Comparison of ENCODE assay signal across 10 cellular contexts in genomic region chr11:66880484-66881211, GRCh38. TPM values are rescaled to one million over a fixed set of nuclear protein-coding genes. Genes with fewer than 3 reads are reported as not detected.
A peak's percentile ranks its signal among the peaks of the same experiment; 100 is the strongest.
DNase-seq lines count a peak whose midpoint lies in the region; ATAC-seq and TF ChIP-seq lines count a peak whose summit lies in the region.
"Had no signal": no experiment of that assay in that cellular context is flagged by ENCODE, and none has a peak within 500 bp of the region (broad histone marks: within the 10 kb centered on the region; RNA-seq: fewer than 3 reads in every experiment).

No MANE protein-coding gene starts in this region.

- H3K4me1 ChIP-seq in naive thymus-derived CD4-positive, alpha-beta T cell (ENCODE audit: control insufficient read depth in 2 of 2, insufficient read depth in 2 of 2, low read length in 2 of 2) = peaks cover 0 to 15% of the 10 kb centered on the region in 2 donors

- no peaks in the 10 kb centered on the region for H3K27me3 Mint-ChIP-seq in activated CD8-positive, alpha-beta T cell treated with anti-CD3 and anti-CD28 coated beads for 36 hours
- H3K27me3 Mint-ChIP-seq in naive thymus-derived CD4-positive, alpha-beta T cell = no peaks in the 10 kb centered on the region
- H3K27me3 Mint-ChIP-seq: stimulated activated naive CD8-positive, alpha-beta T cell treated with anti-CD3 and anti-CD28 coated beads, Interleukin-15, Interleukin-2, amounts not matched to agents 100 ng/mL and 50 ng/mL, for 24 hours had no signal

- H3K36me3 Mint-ChIP-seq in activated CD8-positive, alpha-beta T cell treated with anti-CD3 and anti-CD28 coated beads for 36 hours (ENCODE audit: low read depth) = no peaks in the 10 kb centered on the region
- no peaks in the 10 kb centered on the region for H3K36me3 Mint-ChIP-seq in naive thymus-derived CD4-positive, alpha-beta T cell

- H3K9me3 ChIP-seq in naive thymus-derived CD4-positive, alpha-beta T cell (ENCODE audit: control insufficient read depth in 2 of 3, low read length in 3 of 3) = no peaks in the 10 kb centered on the region

- no peak overlapping the region for H3K27ac Mint-ChIP-seq in activated CD8-positive, alpha-beta T cell treated with anti-CD3 and anti-CD28 coated beads for 36 hours
- peak overlapping the region in 4 of 9 donors; percentile 9 to 56 (median 44) for H3K27ac Mint-ChIP-seq in naive thymus-derived CD4-positive, alpha-beta T cell
- H3K27ac Mint-ChIP-seq: stimulated activated naive CD8-positive, alpha-beta T cell treated with anti-CD3 and anti-CD28 coated beads, Interleukin-15, Interleukin-2, amounts not matched to agents 100 ng/mL and 50 ng/mL, for 24 hours had no signal

- H3K4me1 Mint-ChIP-seq in activated CD8-positive, alpha-beta T cell treated with anti-CD3 and anti-CD28 coated beads for 36 hours (ENCODE audit: low read depth) = peaks cover 11% of the 10 kb centered on the region
- peaks cover 8 to 29% (median 20%) of the 10 kb centered on the region in 7 donors for H3K4me1 Mint-ChIP-seq in naive thymus-derived CD4-positive, alpha-beta T cell

- H3K36me3 ChIP-seq in naive thymus-derived CD4-positive, alpha-beta T cell (ENCODE audit: control insufficient read depth in 2 of 3, insufficient read depth in 3 of 3, low read length in 3 of 3) = no peaks in the 10 kb centered on the region

- H3K4me3 ChIP-seq in naive thymus-derived CD4-positive, alpha-beta T cell (ENCODE audit: low read length) = no peak overlapping the region

- no peaks in the 10 kb centered on the region for H3K9me3 Mint-ChIP-seq in activated CD8-positive, alpha-beta T cell treated with anti-CD3 and anti-CD28 coated beads for 36 hours
- H3K9me3 Mint-ChIP-seq in naive thymus-derived CD4-positive, alpha-beta T cell = no peaks in the 10 kb centered on the region
- H3K9me3 Mint-ChIP-seq: stimulated activated naive CD8-positive, alpha-beta T cell treated with anti-CD3 and anti-CD28 coated beads, Interleukin-15, Interleukin-2, amounts not matched to agents 100 ng/mL and 50 ng/mL, for 24 hours had no signal

- H3K27me3 ChIP-seq in naive thymus-derived CD4-positive, alpha-beta T cell (ENCODE audit: control insufficient read depth in 2 of 2, insufficient read depth in 2 of 2, low read length in 2 of 2) = no peaks in the 10 kb centered on the region

- no peak for TF ChIP-seq CTCF in activated CD8-positive, alpha-beta T cell treated with anti-CD3 and anti-CD28 coated beads for 36 hours (IDR thresholded peaks at IDR 0.05)

- POLR2A ChIA-PET in activated CD8-positive, alpha-beta T cell treated with anti-CD3 and anti-CD28 coated beads for 36 hours (lab: Charles Lee) = interaction anchor here (0.9 kb wide), 1 partner anchor 10 kb away, joined by 4 read pairs; no protein-coding TSS in a partner anchor
- POLR2A ChIA-PET in naive thymus-derived CD4-positive, alpha-beta T cell (lab: Charles Lee) = interaction anchor here (1.0 to 3.2 kb wide), 2 partner anchors 38 to 140 kb away, joined by 3 to 8 read pairs; partner anchors contain the start of gene RCE1

- ATAC-seq in activated CD8-positive, alpha-beta T cell treated with anti-CD3 and anti-CD28 coated beads for 36 hours = peak; percentile 51
- peak; percentile 36 for ATAC-seq in naive thymus-derived CD4-positive, alpha-beta T cell
- ATAC-seq in GM21367 (IDR thresholded peaks at IDR 0.05; ENCODE audit: unreplicated experiment) = no peak
- ATAC-seq in GM21529 (IDR thresholded peaks at IDR 0.05; ENCODE audit: unreplicated experiment) = no peak
- ATAC-seq in HG03045 (IDR thresholded peaks at IDR 0.05; ENCODE audit: unreplicated experiment) = no peak

- no peak overlapping the region for H3K4me3 Mint-ChIP-seq in activated CD8-positive, alpha-beta T cell treated with anti-CD3 and anti-CD28 coated beads for 36 hours
- peak overlapping the region in 5 of 10 donors; percentile 11 to 48 (median 35) for H3K4me3 Mint-ChIP-seq in naive thymus-derived CD4-positive, alpha-beta T cell
- H3K4me3 Mint-ChIP-seq: stimulated activated naive CD8-positive, alpha-beta T cell treated with anti-CD3 and anti-CD28 coated beads, Interleukin-15, Interleukin-2, amounts not matched to agents 100 ng/mL and 50 ng/mL, for 24 hours had no signal

- DNase-seq in G401 (ENCODE audit: low spot score) (peak; percentile 85), NCI-H146 (lab: John Stamatoyannopoulos, UW) (peak; percentile 73)
- DNase-seq in activated CD8-positive, alpha-beta T cell treated with anti-CD3 and anti-CD28 coated beads for 36 hours = no peak
- DNase-seq in naive thymus-derived CD4-positive, alpha-beta T cell = peak in 5 of 9 donors; percentile 19 to 30 (median 25)
- no peak for DNase-seq in activated CD4-positive, alpha-beta T cell treated with anti-CD3 and anti-CD28 coated beads, Interleukin-2, amount 50 U/mL, for 1 hour
- DNase-seq: activated CD4-positive, alpha-beta T cell treated with anti-CD3 and anti-CD28 coated beads for 48 hours had no signal

- CTCF ChIA-PET in activated CD8-positive, alpha-beta T cell treated with anti-CD3 and anti-CD28 coated beads for 36 hours (lab: Charles Lee) = interaction anchor here (0.9 to 2.9 kb wide), 8 partner anchors 7 to 188 kb away, joined by 3 to 10 read pairs (median 4); no protein-coding TSS in a partner anchor
- CTCF ChIA-PET in naive thymus-derived CD4-positive, alpha-beta T cell (lab: Charles Lee) = interaction anchor here (1.0 to 2.3 kb wide), 2 partner anchors 11 to 78 kb away, joined by 3 to 6 read pairs; partner anchors contain the start of gene PC

- no peak overlapping the region for H3K27ac ChIP-seq in naive thymus-derived CD4-positive, alpha-beta T cell (ENCODE audit: low read depth, low read length)

- intact Hi-C loops in activated CD8-positive, alpha-beta T cell treated with anti-CD3 and anti-CD28 coated beads for 36 hours (cut with micrococcal nuclease) = no loop called here
- intact Hi-C loops in naive thymus-derived CD4-positive, alpha-beta T cell (cut with micrococcal nuclease) = no loop called here

- in situ Hi-C loops in G401 (cut with HindIII; ENCODE audit: low sequenced_read_pairs) = no loop called here

RNA-seq across cellular contexts. Expression of gene LRFN4, which starts 23.8 kb away (rescaled TPM):
- 48.4 and 67.5 TPM in 2 replicates for total RNA-seq in G401 (2014; rRNA removed; shearing (Covaris generic))
- total RNA-seq in activated CD8-positive, alpha-beta T cell treated with anti-CD3 and anti-CD28 coated beads for 36 hours = 10 to 100 TPM; 36.0 to 39.2 TPM
- total RNA-seq in naive thymus-derived CD4-positive, alpha-beta T cell = 10 to 100 TPM in 1 of 5 experiments, 1 to 10 TPM in 3, under 1 TPM in 1; 0.84 to 21.2 (median 1.6) TPM
- not detected for polyA plus RNA-seq in naive thymus-derived CD4-positive, alpha-beta T cell

RNA-seq across cellular contexts. Expression of gene RCE1, which starts 37.4 kb away (rescaled TPM):
- 32.7 and 40.2 TPM in 2 replicates for total RNA-seq in G401 (2014; rRNA removed; shearing (Covaris generic))
- total RNA-seq in activated CD8-positive, alpha-beta T cell treated with anti-CD3 and anti-CD28 coated beads for 36 hours = 10 to 100 TPM; 22.1 to 26.8 TPM
- 10 to 100 TPM; 24.6 to 47.1 (median 33.6) TPM for total RNA-seq in naive thymus-derived CD4-positive, alpha-beta T cell
- polyA plus RNA-seq in naive thymus-derived CD4-positive, alpha-beta T cell = 10 to 100 TPM; 17.2 to 28.0 TPM

Comparison
In these comparisons a context has a peak if more than half of its experiments do, and no peak if none do; other contexts are left out.
1. DNase-seq: peak in G401 (single experiment), NCI-H146 (single experiment) and naive thymus-derived CD4-positive, alpha-beta T cell (5 of 9); none in activated CD8-positive, alpha-beta T cell treated with anti-CD3 and anti-CD28 coated beads for 36 hours (single experiment) and activated CD4-positive, alpha-beta T cell treated with anti-CD3 and anti-CD28 coated beads, Interleukin-2, amount 50 U/mL, for 1 hour (single experiment).
2. ATAC-seq: peak in activated CD8-positive, alpha-beta T cell treated with anti-CD3 and anti-CD28 coated beads for 36 hours (single experiment) and naive thymus-derived CD4-positive, alpha-beta T cell (single experiment); none in GM21367 (single experiment), GM21529 (single experiment) and HG03045 (single experiment).